In the genomic region with DNA sequence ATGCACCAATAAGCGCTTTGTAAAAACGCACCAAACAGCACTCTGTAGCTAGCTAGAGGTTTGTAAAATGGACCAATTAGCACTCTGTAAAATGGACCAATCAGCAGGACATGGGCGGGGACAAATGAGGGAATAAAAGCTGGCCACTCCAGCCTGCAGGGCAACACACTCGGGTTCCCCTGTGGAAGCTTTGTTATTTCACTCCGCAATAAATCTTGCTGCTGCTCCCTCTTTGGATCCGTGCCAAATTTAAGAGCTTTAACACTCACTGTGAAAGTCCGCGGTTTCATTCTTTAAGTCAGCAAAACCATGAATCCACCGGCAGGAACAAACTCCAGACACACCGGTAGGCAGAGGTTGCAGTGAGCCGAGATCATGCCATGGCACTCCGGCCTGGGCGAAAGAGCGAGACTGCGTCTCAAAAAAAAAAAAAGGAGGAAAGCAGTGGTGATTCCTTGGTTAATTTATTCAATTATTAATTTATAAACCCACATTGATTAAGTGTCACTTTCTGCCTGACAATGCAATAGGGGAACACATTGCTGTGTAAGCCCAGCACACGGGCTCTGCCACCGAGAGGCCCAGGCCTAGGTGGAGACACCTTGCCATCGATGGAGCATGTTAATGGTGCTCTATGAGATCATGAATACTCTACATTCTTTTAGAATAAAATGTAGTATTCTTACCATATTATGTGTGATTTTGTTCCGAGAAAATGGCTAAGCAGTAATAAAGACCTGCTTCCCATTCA, we compare ENCODE assay signal across 17 cellular contexts.
"Had no signal": no experiment of that assay in that cellular context is flagged by ENCODE, and none has a peak within 500 bp of the region (broad histone marks: within the 10 kb centered on the region; RNA-seq: fewer than 3 reads in every experiment).

No MANE protein-coding gene starts in this region.

- H3K27ac ChIP-seq: breast epithelium, prostate gland, right lobe of liver had no signal

- H3K9me3 ChIP-seq: breast epithelium, prostate gland, right lobe of liver had no signal

- DNase-seq: activated CD4-positive, alpha-beta T cell treated with anti-CD3 and anti-CD28 coated beads for 1 hour; activated CD4-positive, alpha-beta T cell treated with anti-CD3 and anti-CD28 coated beads, Interleukin-2, amount 50 U/mL, for 48 hours; activated CD8-positive, alpha-beta memory T cell treated with anti-CD3 and anti-CD28 coated beads, Interleukin-2, amount 10 ng/mL, durations not matched to agents 7 days and 5 days; activated effector memory CD4-positive, alpha-beta T cell treated with Interleukin-2 at 50 U/mL for 16 hours; activated T-cell treated with anti-CD3 and anti-CD28 coated beads, Interleukin-2, amount 50 U/mL, for 24 hours; amygdala; dermis blood vessel endothelial cell; immature natural killer cell; naive thymus-derived CD8-positive, alpha-beta T cell; right lobe of liver; stimulated activated CD4-positive, alpha-beta T cell treated with anti-CD3 and anti-CD28 coated beads, Interleukin-2, amount 100 ng/mL, for 24 hours; stimulated activated naive B cell treated with anti-CD40 and anti-IgM and Interleukin-4, amounts not matched to agents 10 μg/mL and 1 μg/mL and 100 μg/mL, for 72 hours; substantia nigra; trophoblast cell had no signal

- H3K36me3 ChIP-seq: breast epithelium, prostate gland, right lobe of liver had no signal

- H3K27me3 ChIP-seq: breast epithelium, right lobe of liver had no signal

- ATAC-seq: activated CD8-positive, alpha-beta memory T cell treated with anti-CD3 and anti-CD28 coated beads, Interleukin-2, amount 10 ng/mL, durations not matched to agents 7 days and 5 days; naive thymus-derived CD8-positive, alpha-beta T cell; right lobe of liver; stimulated activated naive B cell treated with anti-CD40 and anti-IgM and Interleukin-4, amounts not matched to agents 10 μg/mL and 1 μg/mL and 100 μg/mL, for 72 hours had no signal

- H3K4me1 ChIP-seq: breast epithelium, prostate gland, right lobe of liver had no signal

- H3K4me3 ChIP-seq: breast epithelium, lung, prostate gland, right lobe of liver had no signal
